29 cellular contexts compared by ENCODE assay signal in the genomic region with DNA sequence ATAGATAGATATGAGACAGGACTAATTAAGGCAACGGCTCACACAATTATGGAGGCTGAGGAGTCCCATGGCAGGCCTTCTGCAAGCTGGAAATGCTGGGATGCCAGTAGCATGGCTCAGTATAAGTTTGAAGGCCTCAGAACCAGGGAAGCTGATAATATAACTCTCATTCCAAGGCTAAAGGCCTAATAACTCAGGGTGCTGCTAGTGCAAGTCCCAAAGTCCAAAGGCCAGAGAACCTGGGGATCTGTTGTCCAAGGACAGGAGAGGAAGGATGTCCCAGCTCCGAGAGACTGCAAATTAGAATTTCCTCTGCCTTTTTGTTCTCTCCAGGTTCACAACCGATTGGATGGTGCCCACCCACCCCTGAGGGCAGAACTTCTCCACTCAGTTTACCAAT.
"Had no signal": no experiment of that assay in that cellular context is flagged by ENCODE, and none has a peak within 500 bp of the region (broad histone marks: within the 10 kb centered on the region; RNA-seq: fewer than 3 reads in every experiment).

No MANE protein-coding gene starts in this region.

- H3K9me3 Mint-ChIP-seq: naive B cell; natural killer cell; nephron progenitor cell; neural progenitor cell; stimulated activated memory B cell treated with anti-CD40 and anti-IgM and Interleukin-4, amounts not matched to agents 10 μg/mL and 1 μg/mL and 100 μg/mL, for 72 hours; stimulated activated naive CD8-positive, alpha-beta T cell treated with anti-CD3 and anti-CD28 coated beads, Interleukin-15, amount 100 ng/mL, for 72 hours; type B pancreatic cell had no signal

- H3K27ac ChIP-seq: left lung, lower lobe of right lung, neural progenitor cell, neutrophil, ovary, prostate gland, sigmoid colon, tibial nerve, uterus had no signal

- H3K4me1 ChIP-seq: left lung, neural progenitor cell, prostate gland, sigmoid colon, tibial nerve, uterus had no signal

- H3K36me3 Mint-ChIP-seq: naive B cell; natural killer cell; stimulated activated memory B cell treated with anti-CD40 and anti-IgM and Interleukin-4, amounts not matched to agents 10 μg/mL and 1 μg/mL and 100 μg/mL, for 72 hours; type B pancreatic cell had no signal

- H3K27me3 Mint-ChIP-seq: type B pancreatic cell had no signal

- H3K4me2 ChIP-seq: neural progenitor cell, smooth muscle cell had no signal

- H3K9me3 ChIP-seq: left lung, lower lobe of right lung, neutrophil, ovary, prostate gland, sigmoid colon, tibial nerve, uterus had no signal

- H3K27ac Mint-ChIP-seq: natural killer cell; nephron progenitor cell; neural progenitor cell; stimulated activated memory B cell treated with anti-CD40 and anti-IgM and Interleukin-4, amounts not matched to agents 10 μg/mL and 1 μg/mL and 100 μg/mL, for 72 hours; stimulated activated naive CD8-positive, alpha-beta T cell treated with anti-CD3 and anti-CD28 coated beads, Interleukin-15, amount 100 ng/mL, for 72 hours; type B pancreatic cell had no signal

- H3K4me1 Mint-ChIP-seq: naive B cell; stimulated activated memory B cell treated with anti-CD40 and anti-IgM and Interleukin-4, amounts not matched to agents 10 μg/mL and 1 μg/mL and 100 μg/mL, for 72 hours had no signal

- DNase-seq: hippocampal formation; kidney glomerular epithelial cell; left cardiac atrium; left lung; lower lobe of right lung; mammary epithelial cell; mesenchymal stem cell; naive B cell; natural killer cell; nephron progenitor cell; ovary; retina; right cardiac atrium; sigmoid colon; stimulated activated CD4-positive, alpha-beta T cell treated with anti-CD3 and anti-CD28 coated beads, Interleukin-1b, Interleukin-23, amount 100 ng/mL, for 48 hours; stimulated activated CD4-positive, alpha-beta T cell treated with anti-CD3 and anti-CD28 coated beads, Interleukin-2, amount 100 ng/mL, for 48 hours; stimulated activated CD4-positive, alpha-beta T cell treated with anti-CD3 and anti-CD28 coated beads, Interleukin-4, amount 100 ng/mL, for 4 hours; stimulated activated CD8-positive, alpha-beta memory T cell treated with anti-CD3 and anti-CD28 coated beads, Interleukin-4, amount 100 ng/mL, for 48 hours; stimulated activated naive CD4-positive, alpha-beta T cell treated with Interleukin-2 at 50 U/mL for 16 hours; stimulated activated naive CD8-positive, alpha-beta T cell treated with anti-CD3 and anti-CD28 coated beads, Interleukin-15, amount 100 ng/mL, for 72 hours; substantia nigra; uterus had no signal

- H3K27me3 ChIP-seq: neural progenitor cell, neutrophil, ovary, sigmoid colon, tibial nerve, uterus had no signal

- H3K4me3 Mint-ChIP-seq: naive B cell; natural killer cell; nephron progenitor cell; neural progenitor cell; stimulated activated memory B cell treated with anti-CD40 and anti-IgM and Interleukin-4, amounts not matched to agents 10 μg/mL and 1 μg/mL and 100 μg/mL, for 72 hours; stimulated activated naive CD8-positive, alpha-beta T cell treated with anti-CD3 and anti-CD28 coated beads, Interleukin-15, amount 100 ng/mL, for 72 hours; type B pancreatic cell had no signal

- H2AFZ ChIP-seq: neural progenitor cell had no signal

- ATAC-seq: left cardiac atrium; left lung; lower lobe of right lung; natural killer cell; right cardiac atrium; stimulated activated memory B cell treated with anti-CD40 and anti-IgM and Interleukin-4, amounts not matched to agents 10 μg/mL and 1 μg/mL and 100 μg/mL, for 72 hours; stimulated activated naive CD8-positive, alpha-beta T cell treated with anti-CD3 and anti-CD28 coated beads, Interleukin-15, amount 100 ng/mL, for 72 hours had no signal

- H3K9ac ChIP-seq: neural progenitor cell had no signal
